23 cellular contexts compared by ENCODE assay signal in the genomic region with DNA sequence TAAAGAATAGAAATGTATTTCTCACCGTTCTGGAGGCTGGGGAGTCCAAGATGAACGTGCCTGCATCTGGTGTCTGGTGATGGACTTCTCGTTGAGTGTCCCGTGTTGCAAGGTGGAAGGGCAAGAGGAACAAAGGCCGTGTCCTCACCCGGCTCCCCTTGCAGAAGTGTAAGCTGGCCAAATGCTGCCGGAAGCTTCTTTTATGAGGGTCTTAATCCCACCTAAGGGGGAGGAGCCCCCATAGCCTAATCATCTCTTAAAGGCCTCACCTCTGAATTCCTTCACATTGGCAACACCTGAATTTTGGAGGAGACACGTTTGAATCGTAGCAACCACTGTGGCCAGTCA.
"Had no signal": no experiment of that assay in that cellular context is flagged by ENCODE, and none has a peak within 500 bp of the region (broad histone marks: within the 10 kb centered on the region; RNA-seq: fewer than 3 reads in every experiment).

No MANE protein-coding gene starts in this region.

- H3K36me3 ChIP-seq: colonic mucosa, gastrocnemius medialis, prostate gland, right atrium auricular region, sigmoid colon, tibial artery had no signal

- H2AFZ ChIP-seq: parathyroid adenoma had no signal

- H3K4me3 Mint-ChIP-seq: central memory CD8-positive, alpha-beta T cell; dendritic cell treated with granulocyte-macrophage colony-stimulating factor and Interleukin-4, amounts not matched to agents 40 ng/mL and 50 ng/mL, for 4 days; naive thymus-derived CD8-positive, alpha-beta T cell; stimulated activated memory B cell treated with anti-CD40 and anti-IgM and Interleukin-4, amounts not matched to agents 10 μg/mL and 1 μg/mL and 100 μg/mL, for 72 hours; type B pancreatic cell had no signal

- DNase-seq: colonic mucosa; effector memory CD4-positive, alpha-beta T cell; erythroblast; gastrocnemius medialis; head of caudate nucleus; kidney; mesendoderm; naive thymus-derived CD8-positive, alpha-beta T cell; sigmoid colon; stimulated activated CD4-positive, alpha-beta T cell treated with anti-CD3 and anti-CD28 coated beads, Interleukin-2, amount 100 ng/mL, for 24 hours; stimulated activated CD4-positive, alpha-beta T cell treated with anti-CD3 and anti-CD28 coated beads, Interleukin-4, amount 100 ng/mL, for 24 hours; stimulated activated naive CD8-positive, alpha-beta T cell treated with anti-CD3 and anti-CD28 coated beads, Interleukin-15, Interleukin-2, amounts not matched to agents 100 U/mL and 50 U/mL, for 24 hours; substantia nigra; testis; tibial artery had no signal

- H3K4me1 Mint-ChIP-seq: central memory CD8-positive, alpha-beta T cell had no signal

- H3K4me1 ChIP-seq: colonic mucosa, gastrocnemius medialis, parathyroid adenoma, prostate gland had no signal

- H3K9ac ChIP-seq: parathyroid adenoma had no signal

- H3K36me3 Mint-ChIP-seq: stimulated activated memory B cell treated with anti-CD40 and anti-IgM and Interleukin-4, amounts not matched to agents 10 μg/mL and 1 μg/mL and 100 μg/mL, for 72 hours; type B pancreatic cell had no signal

- H3K9me3 ChIP-seq: colonic mucosa, gastrocnemius medialis, prostate gland, right atrium auricular region, sigmoid colon, testis, tibial artery had no signal

- H3K79me2 ChIP-seq: parathyroid adenoma had no signal

- ATAC-seq: gastrocnemius medialis; naive thymus-derived CD8-positive, alpha-beta T cell; stimulated activated memory B cell treated with anti-CD40 and anti-IgM and Interleukin-4, amounts not matched to agents 10 μg/mL and 1 μg/mL and 100 μg/mL, for 72 hours; stimulated activated naive CD8-positive, alpha-beta T cell treated with anti-CD3 and anti-CD28 coated beads, Interleukin-15, Interleukin-2, amounts not matched to agents 100 U/mL and 50 U/mL, for 24 hours had no signal

- H3K4me3 ChIP-seq: colonic mucosa, gastrocnemius medialis, prostate gland, right atrium auricular region, sigmoid colon, testis, tibial artery had no signal

- H3K27ac ChIP-seq: colonic mucosa, gastrocnemius medialis, parathyroid adenoma, prostate gland, right atrium auricular region, sigmoid colon, testis, tibial artery had no signal

- H3K27ac Mint-ChIP-seq: dendritic cell treated with granulocyte-macrophage colony-stimulating factor and Interleukin-4, amounts not matched to agents 40 ng/mL and 50 ng/mL, for 4 days; naive thymus-derived CD8-positive, alpha-beta T cell; stimulated activated memory B cell treated with anti-CD40 and anti-IgM and Interleukin-4, amounts not matched to agents 10 μg/mL and 1 μg/mL and 100 μg/mL, for 72 hours; type B pancreatic cell had no signal

- FAIRE-seq: endometrium, kidney had no signal

- H3K27me3 ChIP-seq: colonic mucosa, right atrium auricular region, sigmoid colon, testis had no signal

- H3K9me3 Mint-ChIP-seq: central memory CD8-positive, alpha-beta T cell; dendritic cell treated with granulocyte-macrophage colony-stimulating factor and Interleukin-4, amounts not matched to agents 40 ng/mL and 50 ng/mL, for 4 days; naive thymus-derived CD8-positive, alpha-beta T cell had no signal
